ENCODE assay signal across 8 cellular contexts in genomic region chr17:7558544-7559306, GRCh38. TPM values are rescaled to one million over a fixed set of nuclear protein-coding genes. Genes with fewer than 3 reads are reported as not detected.
DNase-seq lines count a peak whose midpoint lies in the region; ATAC-seq and TF ChIP-seq lines count a peak whose summit lies in the region.

Gene TNFSF13 (plus strand): TSS chr17:7558750. CDS start chr17:7559040, 290 bp downstream.

- no peaks in the 10 kb centered on the region for H3K9me3 Mint-ChIP-seq in endodermal cell
- no peaks in the 10 kb centered on the region for H3K9me3 Mint-ChIP-seq in naive thymus-derived CD8-positive, alpha-beta T cell

- peak; percentile 61 to 86 for DNase-seq in NOMO-1 (lab: John Stamatoyannopoulos, UW; ENCODE audit: unreplicated experiment in 2 of 2)
- DNase-seq in endodermal cell: no peak
- no peak for DNase-seq in naive thymus-derived CD8-positive, alpha-beta T cell
- no peak for DNase-seq in HK-2 (ENCODE audit: unreplicated experiment)
- no peak for DNase-seq in stimulated activated CD4-positive, alpha-beta T cell treated with anti-CD3 and anti-CD28 coated beads, Interleukin-2, amount 100 ng/mL, for 24 hours

- peaks cover 35% of the 10 kb centered on the region for H3K4me1 Mint-ChIP-seq in endodermal cell
- peaks cover 43 to 70% (median 66%) of the 10 kb centered on the region in 4 donors for H3K4me1 Mint-ChIP-seq in naive thymus-derived CD8-positive, alpha-beta T cell

- no peak for ATAC-seq in naive thymus-derived CD8-positive, alpha-beta T cell
- no peak for ATAC-seq in GM21447 (IDR thresholded peaks at IDR 0.05; ENCODE audit: unreplicated experiment)
- ATAC-seq in HG02938 (IDR thresholded peaks at IDR 0.05; ENCODE audit: unreplicated experiment): no peak

- H3K9ac ChIP-seq in endodermal cell (ENCODE audit: extremely low read depth, low read length, poor library complexity, severe bottlenecking): no peak within 1 kb of the TSS

- peaks cover 3% of the 10 kb centered on the region for H3K4me1 ChIP-seq in endodermal cell (ENCODE audit: control insufficient read depth, insufficient read depth, low read length)

- peaks cover 4% of the 10 kb centered on the region for H3K36me3 ChIP-seq in endodermal cell (ENCODE audit: control insufficient read depth, insufficient read depth, low read length)

- H3K27ac ChIP-seq in C4-2B (peak within 1 kb of the TSS; percentile 93), endodermal cell (ENCODE audit: low read depth, low read length) (no peak within 1 kb of the TSS)

- H3K9me3 ChIP-seq in endodermal cell (ENCODE audit: control insufficient read depth, low read length): no peaks in the 10 kb centered on the region

- no peaks in the 10 kb centered on the region for H3K27me3 ChIP-seq in endodermal cell (ENCODE audit: control insufficient read depth, insufficient read depth, low read length, poor library complexity, severe bottlenecking)

- peak within 1 kb of the TSS; percentile 78 for H3K27ac Mint-ChIP-seq in endodermal cell
- H3K27ac Mint-ChIP-seq in naive thymus-derived CD8-positive, alpha-beta T cell: peak within 1 kb of the TSS; percentile 63 to 99 (median 86)

- peak within 1 kb of the TSS; percentile 31 for H3K4me3 Mint-ChIP-seq in endodermal cell
- H3K4me3 Mint-ChIP-seq in naive thymus-derived CD8-positive, alpha-beta T cell: peak within 1 kb of the TSS; percentile 55 to 95 (median 76)

- no peak within 1 kb of the TSS for H3K4me3 ChIP-seq in endodermal cell (ENCODE audit: low read length)

- H3K27me3 Mint-ChIP-seq in endodermal cell (ENCODE audit: insufficient read depth): no peaks in the 10 kb centered on the region
- H3K27me3 Mint-ChIP-seq in naive thymus-derived CD8-positive, alpha-beta T cell: no peaks in the 10 kb centered on the region

- TF ChIP-seq CTCF in C4-2B (conservative IDR thresholded peaks at IDR 0.05) (no peak), endodermal cell (conservative IDR thresholded peaks at IDR 0.05) (no peak)

- peaks cover 4% of the 10 kb centered on the region for H3K36me3 Mint-ChIP-seq in endodermal cell (ENCODE audit: low read depth)
- H3K36me3 Mint-ChIP-seq in naive thymus-derived CD8-positive, alpha-beta T cell: peaks cover 0 to 11% (median 3%) of the 10 kb centered on the region in 3 donors

- WGBS in endodermal cell (ENCODE audit: insufficient coverage in 1 of 2, insufficient read length in 1 of 2), 2 experiments: 88 to 91% methylated on average over 9 to 16 of the region's 16 CpGs

- POLR2A ChIA-PET in naive thymus-derived CD8-positive, alpha-beta T cell (lab: Charles Lee): interaction anchor here (0.5 to 2.7 kb wide), 9 partner anchors 9 to 128 kb away, joined by 3 to 14 read pairs (median 3); partner anchors contain the start of genes POLR2A, TP53 and ZBTB4

RNA-seq across cellular contexts. Expression of gene TNFSF13, which starts in this region (rescaled TPM):
- total RNA-seq in endodermal cell: 1 to 10 TPM; 1.7 to 3.0 TPM
- 0.46 TPM for polyA plus RNA-seq in endodermal cell (2013, experiment 1 of 2)
- 1.4 TPM for polyA plus RNA-seq in endodermal cell (2013, experiment 2 of 2)
- 1 to 10 TPM; 2.9 to 3.0 TPM for total RNA-seq in naive thymus-derived CD8-positive, alpha-beta T cell
- 1 to 10 TPM; 1.2 to 3.7 (median 2.1) TPM for polyA plus RNA-seq in naive thymus-derived CD8-positive, alpha-beta T cell

Comparison
In these comparisons a context has a peak if more than half of its experiments do, and no peak if none do; other contexts are left out.
1. DNase-seq: peak in NOMO-1 (2 of 2); none in endodermal cell (single experiment), naive thymus-derived CD8-positive, alpha-beta T cell (0 of 10), HK-2 (single experiment) and stimulated activated CD4-positive, alpha-beta T cell treated with anti-CD3 and anti-CD28 coated beads, Interleukin-2, amount 100 ng/mL, for 24 hours (0 of 2).